ENCODE assay signal across 12 cellular contexts in genomic region chr15:92288755-92289154, GRCh38.
DNase-seq lines count a peak whose midpoint lies in the region; ATAC-seq lines count a peak whose summit lies in the region.
"Had no signal": no experiment of that assay in that cellular context is flagged by ENCODE, and none has a peak within 500 bp of the region (broad histone marks: within the 10 kb centered on the region; RNA-seq: fewer than 3 reads in every experiment).

No MANE protein-coding gene starts in this region.

- in situ Hi-C loops in ACHN (cut with HindIII; ENCODE audit: low pct_ligation_motif_present, low pct_unique_long_range_greater_than_20kb, low sequenced_read_pairs) = no loop called here

- ATAC-seq in GM18511 (IDR thresholded peaks at IDR 0.05; ENCODE audit: unreplicated experiment) = peak; percentile 93
- peak; percentile 86 for ATAC-seq in GM19452 (IDR thresholded peaks at IDR 0.05; ENCODE audit: unreplicated experiment)
- peak; percentile 72 for ATAC-seq in HG02798 (IDR thresholded peaks at IDR 0.05; ENCODE audit: poor library complexity, unreplicated experiment)
- ATAC-seq in HG03558 (IDR thresholded peaks at IDR 0.05; ENCODE audit: extremely low read depth, unreplicated experiment) = peak; percentile 86
- ATAC-seq in sciatic nerve = no peak
- ATAC-seq: natural killer cell had no signal

- intact Hi-C loops in sciatic nerve (cut with DNase I) = no loop called here

- DNase-seq in NCI-H1694 treated with DMSO at 0.1 percent for 48 hours (lab: John Stamatoyannopoulos, UW) (no peak), ACHN (no peak), sciatic nerve (ENCODE audit: low spot score) (no peak), 8988T (no peak)
- DNase-seq: adrenal gland, kidney glomerular epithelial cell, natural killer cell, upper lobe of left lung had no signal
